ENCODE assay signal across 31 cellular contexts in genomic region chr16:79009911-79010310, GRCh38.
DNase-seq lines count a peak whose midpoint lies in the region; ATAC-seq and TF ChIP-seq lines count a peak whose summit lies in the region.
"Had no signal": no experiment of that assay in that cellular context is flagged by ENCODE, and none has a peak within 500 bp of the region (broad histone marks: within the 10 kb centered on the region; RNA-seq: fewer than 3 reads in every experiment).

No MANE protein-coding gene starts in this region.

- no peaks in the 10 kb centered on the region for H3K9me3 ChIP-seq in body of pancreas
- H3K9me3 ChIP-seq: MG63, suprapubic skin, upper lobe of right lung had no signal

- H3K36me3 ChIP-seq in body of pancreas (replicated peaks in 1 of 2; ENCODE audit: insufficient read depth in 1 of 2, low read depth in 2 of 2), result no peaks in the 10 kb centered on the region
- H3K36me3 ChIP-seq: left lung, MG63, suprapubic skin, upper lobe of right lung had no signal

- no peaks in the 10 kb centered on the region for H3K4me1 ChIP-seq in body of pancreas
- H3K4me1 ChIP-seq: left lung, parathyroid adenoma, upper lobe of right lung had no signal

- no peak for ATAC-seq in GM21717 (IDR thresholded peaks at IDR 0.05; ENCODE audit: unreplicated experiment)
- no peak for ATAC-seq in body of pancreas
- ATAC-seq: activated naive CD8-positive, alpha-beta T cell treated with anti-CD3 and anti-CD28 coated beads, Interleukin-2, amount 50 U/mL, for 24 hours; CD8-positive, alpha-beta T cell; left lung; Panc1; upper lobe of right lung had no signal

- H3K27ac ChIP-seq in body of pancreas, result no peak overlapping the region
- H3K27ac ChIP-seq: left lung, parathyroid adenoma, suprapubic skin, upper lobe of right lung had no signal

- 83 to 93% methylated on average over 5 of the region's 5 CpGs for WGBS in body of pancreas, 2 donors

- intact Hi-C loops in body of pancreas (cut with DNase I), result loop anchor here (10.0 kb wide), 1 partner anchor 55 kb away; no protein-coding TSS in a partner anchor

- no peak for TF ChIP-seq CTCF in body of pancreas (IDR thresholded peaks at IDR 0.05)

- H3K27me3 ChIP-seq in body of pancreas, result no peaks in the 10 kb centered on the region
- H3K27me3 ChIP-seq: left lung, MG63, suprapubic skin, upper lobe of right lung had no signal

- no peak overlapping the region for H3K4me3 ChIP-seq in body of pancreas
- H3K4me3 ChIP-seq: left lung, MG63, skin epidermis, suprapubic skin, upper lobe of right lung had no signal

- TF ChIP-seq POLR2A in body of pancreas (IDR thresholded peaks at IDR 0.05), result no peak

- DNase-seq in NCI-H146 (lab: John Stamatoyannopoulos, UW) (peak; percentile 4), NCI-H146 treated with DMSO at 0.1 percent for 48 hours (lab: John Stamatoyannopoulos, UW; ENCODE audit: unreplicated experiment) (no peak), NCI-H2107 (lab: John Stamatoyannopoulos, UW) (peak; percentile 33), NCI-H524 treated with DMSO at 0.1 percent for 48 hours (lab: John Stamatoyannopoulos, UW) (peak; percentile 98), NCI-H82 treated with DMSO at 0.1 percent for 48 hours (lab: John Stamatoyannopoulos, UW; ENCODE audit: unreplicated experiment) (no peak), midbrain (lab: John Stamatoyannopoulos, UW) (no peak), body of pancreas (no peak)
- DNase-seq: activated CD4-positive, alpha-beta T cell treated with anti-CD3 and anti-CD28 coated beads, Interleukin-2, amount 50 U/mL, for 4 hours; activated naive CD8-positive, alpha-beta T cell treated with anti-CD3 and anti-CD28 coated beads, Interleukin-2, amount 50 U/mL, for 24 hours; activated T-cell treated with anti-CD3 and anti-CD28 coated beads, Interleukin-2, amount 50 U/mL, for 48 hours; CD8-positive, alpha-beta T cell; dermis blood vessel endothelial cell; endodermal cell; glutamatergic neuron; H7; KG1; left lung; mesenchymal stem cell; MG63; NCI-H1436; NCI-H446; retina; SHP77; stimulated activated naive CD4-positive, alpha-beta T cell treated with Interleukin-2 at 50 U/mL for 16 hours; T-helper 2 cell; upper lobe of right lung had no signal

Comparison
In these comparisons a context has a peak if more than half of its experiments do, and no peak if none do; other contexts are left out.
1. DNase-seq: peak in NCI-H146 (single experiment), NCI-H2107 (single experiment) and NCI-H524 treated with DMSO at 0.1 percent for 48 hours (single experiment); none in NCI-H146 treated with DMSO at 0.1 percent for 48 hours (single experiment), NCI-H82 treated with DMSO at 0.1 percent for 48 hours (single experiment), midbrain (single experiment) and body of pancreas (0 of 4).